ENCODE assay signal across 1 cellular context in the genomic region with DNA sequence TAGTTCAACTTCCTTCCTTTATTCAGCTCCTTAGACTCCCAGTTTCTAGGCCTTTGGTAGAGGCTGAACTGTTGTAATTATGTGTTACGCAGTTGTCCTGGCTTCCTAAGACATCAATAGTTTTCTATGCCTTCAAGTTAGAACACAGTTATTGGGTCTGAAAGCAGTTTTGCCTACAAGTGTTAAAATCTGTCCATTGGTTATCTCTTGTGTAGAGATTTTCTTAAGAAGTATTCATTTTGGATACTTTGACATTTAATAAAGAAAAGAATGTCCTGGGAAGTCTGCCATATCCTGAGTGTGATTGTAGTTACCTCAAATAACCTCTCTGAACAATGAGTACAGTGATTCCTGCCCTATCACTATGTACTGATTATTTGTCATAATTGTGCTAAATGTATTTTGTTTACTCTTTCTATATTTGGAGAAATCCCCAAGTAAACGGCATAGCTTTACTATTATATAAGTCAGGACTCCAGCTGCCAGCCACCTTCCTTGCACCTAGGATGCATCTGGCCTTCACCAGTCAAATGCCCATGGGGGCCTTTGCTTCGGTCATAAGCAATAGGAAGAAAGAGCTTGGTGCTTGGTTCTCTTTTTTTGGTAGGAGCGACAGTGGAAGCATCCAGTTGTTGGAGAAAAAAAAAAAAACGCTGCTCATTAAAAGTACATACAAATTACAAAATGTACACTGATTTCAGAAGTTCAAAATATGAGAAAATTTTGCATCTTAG.
A peak's percentile ranks its signal among the peaks of the same experiment; 100 is the strongest.
TF ChIP-seq lines count a peak whose summit lies in the region.

No MANE protein-coding gene starts in this region.

TF ChIP-seq in liver, 16 proteins besides CTCF, POLR2A, EP300 and RAD21:
- TF ChIP-seq REST (IDR thresholded peaks at IDR 0.05) (no peak), ZBTB33 (IDR thresholded peaks at IDR 0.05) (no peak), RXRA (IDR thresholded peaks at IDR 0.05) (peak; percentile 6 to 43), SP1 (IDR thresholded peaks at IDR 0.05) (peak; percentile 40), HNF4A (conservative IDR thresholded peaks at IDR 0.05) (no peak)
